Comparison of ENCODE assay signal across 22 cellular contexts in genomic region chr7:94660006-94660405, GRCh38.
"Had no signal": no experiment of that assay in that cellular context is flagged by ENCODE, and none has a peak within 500 bp of the region (broad histone marks: within the 10 kb centered on the region; RNA-seq: fewer than 3 reads in every experiment).

No MANE protein-coding gene starts in this region.

- ATAC-seq: activated T-cell treated with anti-CD3 and anti-CD28 coated beads, Interleukin-2, amount 50 U/mL, for 4 hours; body of pancreas; left colon; lower lobe of right lung; right cardiac atrium; stimulated activated naive CD8-positive, alpha-beta T cell treated with anti-CD3 and anti-CD28 coated beads, Interleukin-15, amount 100 ng/mL, for 72 hours had no signal

- H3K27ac Mint-ChIP-seq: activated naive CD4-positive, alpha-beta T cell treated with anti-CD3 and anti-CD28 coated beads for 36 hours; mesothelial cell of epicardium; neural progenitor cell; stimulated activated naive CD8-positive, alpha-beta T cell treated with anti-CD3 and anti-CD28 coated beads, Interleukin-15, amount 100 ng/mL, for 72 hours; T-helper 1 cell treated with Interleukin-12 subunit alpha and Interleukin-12 subunit beta and Interleukin-4 antibody, amounts not matched to agents 30 μg/mL and 1 μg/mL, for 36 hours had no signal

- H3K9me3 Mint-ChIP-seq: activated T-cell treated with anti-CD3 and anti-CD28 coated beads, Interleukin-2, amount 50 U/mL, for 4 hours; stimulated activated naive CD8-positive, alpha-beta T cell treated with anti-CD3 and anti-CD28 coated beads, Interleukin-15, amount 100 ng/mL, for 72 hours had no signal

- H3K4me3 Mint-ChIP-seq: activated naive CD4-positive, alpha-beta T cell treated with anti-CD3 and anti-CD28 coated beads for 36 hours; activated T-cell treated with anti-CD3 and anti-CD28 coated beads, Interleukin-2, amount 50 U/mL, for 4 hours; mesothelial cell of epicardium; neural progenitor cell; stimulated activated naive CD8-positive, alpha-beta T cell treated with anti-CD3 and anti-CD28 coated beads, Interleukin-15, amount 100 ng/mL, for 72 hours; T-helper 1 cell treated with Interleukin-12 subunit alpha and Interleukin-12 subunit beta and Interleukin-4 antibody, amounts not matched to agents 30 μg/mL and 1 μg/mL, for 36 hours had no signal

- DNase-seq: activated CD4-positive, alpha-beta T cell treated with anti-CD3 and anti-CD28 coated beads, Interleukin-2, amount 50 U/mL, for 1 hour; activated CD8-positive, alpha-beta memory T cell treated with anti-CD3 and anti-CD28 coated beads, Interleukin-2, amount 50 U/mL, for 4 hours; activated naive CD4-positive, alpha-beta T cell treated with anti-CD3 and anti-CD28 coated beads for 36 hours; activated T-cell treated with anti-CD3 and anti-CD28 coated beads, Interleukin-2, amount 50 U/mL, for 4 hours; body of pancreas; cerebellar nuclear complex; cortex of kidney; effector CD8-positive, alpha-beta T cell; esophagus squamous epithelium; foreskin melanocyte; glutamatergic neuron; hypothalamus; islet precursor cell; left colon; lower lobe of right lung; right cardiac atrium; stimulated activated CD4-positive, alpha-beta T cell treated with anti-CD3 and anti-CD28 coated beads, Interleukin-4, amount 100 ng/mL, for 1 hour; stimulated activated naive CD8-positive, alpha-beta T cell treated with anti-CD3 and anti-CD28 coated beads, Interleukin-15, amount 100 ng/mL, for 72 hours; trophoblast cell had no signal
